In the genomic region with DNA sequence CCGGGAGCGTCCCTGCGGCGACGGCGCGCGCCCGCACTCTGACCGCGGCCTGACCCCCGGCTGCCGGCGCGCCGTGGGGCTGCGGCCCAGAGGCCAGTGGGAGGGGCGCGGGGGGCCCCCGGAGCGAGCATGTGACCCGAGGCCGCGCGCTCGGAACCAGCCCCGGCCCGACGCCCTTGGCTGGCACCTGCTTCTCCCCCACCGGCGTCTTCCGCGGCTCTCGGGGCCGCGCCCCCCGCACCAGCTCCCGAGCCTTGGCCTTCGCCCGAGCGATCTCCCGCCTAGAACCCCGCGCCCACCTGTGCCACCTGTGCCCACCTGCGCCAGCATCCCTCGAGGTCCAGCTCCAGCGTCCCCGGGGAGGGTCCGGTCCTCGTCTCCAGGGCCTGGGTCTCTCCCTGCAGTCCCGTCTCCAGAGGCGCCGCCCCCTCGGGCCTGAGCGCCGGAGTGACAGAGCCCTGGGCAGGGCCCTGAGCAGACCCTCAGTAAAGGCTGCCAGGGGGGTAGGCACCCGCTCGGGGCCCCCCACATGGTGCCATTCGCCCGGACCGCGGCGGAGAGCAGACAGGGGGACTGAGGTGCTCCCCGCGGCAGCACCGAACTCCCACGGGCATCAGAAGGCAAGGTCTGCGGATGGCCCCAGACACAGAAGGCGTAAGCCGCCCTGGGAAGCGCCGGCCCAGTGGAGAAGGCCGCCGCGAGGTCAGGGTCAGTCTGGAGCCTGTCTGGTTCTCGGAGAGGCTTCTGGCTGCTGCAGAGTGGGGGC, we compare ENCODE assay signal across 8 cellular contexts. TPM values are rescaled to one million over a fixed set of nuclear protein-coding genes. Genes with fewer than 3 reads are reported as not detected.
DNase-seq lines count a peak whose midpoint lies in the region; ATAC-seq, FAIRE-seq and TF ChIP-seq lines count a peak whose summit lies in the region.

No MANE protein-coding gene starts in this region.

- H3K27ac Mint-ChIP-seq in Caco-2 (ENCODE audit: unreplicated experiment), result no peak overlapping the region
- H3K27ac Mint-ChIP-seq in brain, result peak overlapping the region in 1 of 5 experiments; percentile 76
- H3K27ac Mint-ChIP-seq in stimulated activated naive B cell treated with anti-CD40 and anti-IgM and Interleukin-4, amounts not matched to agents 10 μg/mL and 1 μg/mL and 100 μg/mL, for 72 hours, result peak overlapping the region; percentile 56

- intact Hi-C loops in Caco-2 (cut with micrococcal nuclease; ENCODE audit: unreplicated experiment), result loop anchor here (1.0 to 2.0 kb wide), 2 partner anchors 33 to 62 kb away; no protein-coding TSS in a partner anchor

- H3K4me2 ChIP-seq in keratinocyte (ENCODE audit: control insufficient read depth, extremely low read depth, insufficient read depth, low read depth, low read length), result peak overlapping the region; percentile 79

- H3K27ac ChIP-seq in keratinocyte (ENCODE audit: control insufficient read depth, insufficient read depth, low read length), result peak overlapping the region; percentile 42

- peak overlapping the region; percentile 83 for H3K4me3 ChIP-seq in Caco-2 (ENCODE audit: low read depth, low read length)
- peak overlapping the region; percentile 54 for H3K4me3 ChIP-seq in Jurkat, Clone E6-1 (ENCODE audit: low read length)
- H3K4me3 ChIP-seq in keratinocyte (ENCODE audit: control insufficient read depth in 2 of 3, extremely low read depth in 1 of 3, insufficient read depth in 2 of 3, low read depth in 1 of 3, low read length in 3 of 3), result peak overlapping the region; percentile 55 to 89 (median 60)

- H2AFZ ChIP-seq in keratinocyte (ENCODE audit: control insufficient read depth, low read length), result peak overlapping the region; percentile 26

- CTCF ChIA-PET in Caco-2 (lab: Charles Lee), result no interaction called here

- H3K9me3 Mint-ChIP-seq in Caco-2 (ENCODE audit: unreplicated experiment) (no peaks in the 10 kb centered on the region), brain (peaks cover 0 to 2% (median 0%) of the 10 kb centered on the region in 5 experiments)
- H3K9me3 Mint-ChIP-seq in stimulated activated naive B cell treated with anti-CD40 and anti-IgM and Interleukin-4, amounts not matched to agents 10 μg/mL and 1 μg/mL and 100 μg/mL, for 72 hours, result no peaks in the 10 kb centered on the region

- H3K4me1 Mint-ChIP-seq in Caco-2 (ENCODE audit: low read depth, unreplicated experiment) (no peaks in the 10 kb centered on the region), brain (peaks cover 22% of the 10 kb centered on the region)
- peaks cover 8 to 11% of the 10 kb centered on the region in 2 donors for H3K4me1 Mint-ChIP-seq in stimulated activated naive B cell treated with anti-CD40 and anti-IgM and Interleukin-4, amounts not matched to agents 10 μg/mL and 1 μg/mL and 100 μg/mL, for 72 hours

- no peaks in the 10 kb centered on the region for H3K36me3 ChIP-seq in Caco-2 (ENCODE audit: control insufficient read depth, insufficient read depth, low read length)
- peaks cover 0 to 4% of the 10 kb centered on the region in 2 experiments for H3K36me3 ChIP-seq in keratinocyte (ENCODE audit: control insufficient read depth in 2 of 2, extremely low read depth in 1 of 2, insufficient read depth in 2 of 2, low read length in 2 of 2)

- peaks cover 27% of the 10 kb centered on the region for H3K79me2 ChIP-seq in keratinocyte (ENCODE audit: control insufficient read depth, insufficient read depth, low read length)

- dilution Hi-C loops in keratinocyte (cut with MboI; ENCODE audit: extremely low pct_ligation_motif_present, low sequenced_read_pairs), result no loop called here

- FAIRE-seq in keratinocyte (lab: Jason Lieb, UNC), result no peak

- H3K9ac ChIP-seq in keratinocyte (ENCODE audit: control insufficient read depth, extremely low read depth, insufficient read depth, low read length), result peak overlapping the region; percentile 71

- peak overlapping the region; percentile 84 for H3K4me3 Mint-ChIP-seq in Caco-2 (ENCODE audit: unreplicated experiment)
- H3K4me3 Mint-ChIP-seq in brain, result peak overlapping the region; percentile 79 to 89 (median 80)
- peak overlapping the region; percentile 71 to 77 for H3K4me3 Mint-ChIP-seq in stimulated activated naive B cell treated with anti-CD40 and anti-IgM and Interleukin-4, amounts not matched to agents 10 μg/mL and 1 μg/mL and 100 μg/mL, for 72 hours

- POLR2A ChIA-PET in Caco-2 (lab: Charles Lee), result no interaction called here

- no peak for TF ChIP-seq CTCF in Caco-2 (IDR thresholded peaks at IDR 0.05; ENCODE audit: insufficient read depth in 1 of 2, low read depth in 1 of 2, low read length in 1 of 2, severe bottlenecking in 1 of 2, unreplicated experiment in 1 of 2)
- no peak for TF ChIP-seq CTCF in brain (conservative IDR thresholded peaks at IDR 0.05)
- no peak for TF ChIP-seq CTCF in keratinocyte (optimal IDR thresholded peaks at IDR 0.05 in 1 of 3, IDR thresholded peaks at IDR 0.05 in 1 of 3, conservative IDR thresholded peaks at IDR 0.05 in 1 of 3; ENCODE audit: extremely low read depth in 1 of 3, insufficient read depth in 2 of 3, low read length in 3 of 3)
- no peak for TF ChIP-seq CTCF in GM13977 (IDR thresholded peaks at IDR 0.05; ENCODE audit: extremely low read depth, insufficient read depth, missing control alignments)

- H3K4me1 ChIP-seq in Caco-2 (peaks cover 6% of the 10 kb centered on the region), keratinocyte (ENCODE audit: control insufficient read depth, extremely low read depth, insufficient read depth, low read length) (peaks cover 23% of the 10 kb centered on the region)

- peak in 1 of 2 experiments; percentile 50 for DNase-seq in Caco-2
- no peak for DNase-seq in Jurkat, Clone E6-1 (ENCODE audit: low read depth, low spot score)
- DNase-seq in keratinocyte (ENCODE audit: low read depth, low spot score), result no peak
- peak; percentile 8 for DNase-seq in stimulated activated naive B cell treated with anti-CD40 and anti-IgM and Interleukin-4, amounts not matched to agents 10 μg/mL and 1 μg/mL and 100 μg/mL, for 72 hours
- DNase-seq in GM13977 (ENCODE audit: low spot score), result no peak
- DNase-seq in epidermal melanocyte (ENCODE audit: insufficient read length, low spot score), result no peak

- BruUV-seq in Caco-2 (replicated peaks; lab: Mats Ljungman, UMichigan), result no TSS peak

- no peaks in the 10 kb centered on the region for H3K9me3 ChIP-seq in Caco-2
- H3K9me3 ChIP-seq in keratinocyte (ENCODE audit: control insufficient read depth, low read depth, low read length), result no peaks in the 10 kb centered on the region

- H3K36me3 Mint-ChIP-seq in Caco-2 (ENCODE audit: insufficient read depth, unreplicated experiment) (peaks cover 11% of the 10 kb centered on the region), brain (peaks cover 12% of the 10 kb centered on the region)
- H3K36me3 Mint-ChIP-seq in stimulated activated naive B cell treated with anti-CD40 and anti-IgM and Interleukin-4, amounts not matched to agents 10 μg/mL and 1 μg/mL and 100 μg/mL, for 72 hours, result peaks cover 0 to 1% of the 10 kb centered on the region in 2 donors

- H3K27me3 Mint-ChIP-seq in Caco-2 (ENCODE audit: insufficient read depth, unreplicated experiment) (no peaks in the 10 kb centered on the region), brain (peaks cover 49% of the 10 kb centered on the region)
- no peaks in the 10 kb centered on the region for H3K27me3 Mint-ChIP-seq in stimulated activated naive B cell treated with anti-CD40 and anti-IgM and Interleukin-4, amounts not matched to agents 10 μg/mL and 1 μg/mL and 100 μg/mL, for 72 hours

- H4K20me1 ChIP-seq in keratinocyte (ENCODE audit: control insufficient read depth, extremely low read depth, insufficient read depth, low read length), result no peaks in the 10 kb centered on the region

- peak; percentile 35 for ATAC-seq in GM21360 (IDR thresholded peaks at IDR 0.05; ENCODE audit: unreplicated experiment)
- peak; percentile 33 to 41 for ATAC-seq in stimulated activated naive B cell treated with anti-CD40 and anti-IgM and Interleukin-4, amounts not matched to agents 10 μg/mL and 1 μg/mL and 100 μg/mL, for 72 hours (replicated peaks)

- in situ Hi-C loops in GM13977 (cut with MboI; ENCODE audit: low pct_unique_long_range_greater_than_20kb, low sequenced_read_pairs, unreplicated experiment), result no loop called here

- H3K27me3 ChIP-seq in Caco-2 (replicated peaks; ENCODE audit: control insufficient read depth, insufficient read depth, low read length) (no peaks in the 10 kb centered on the region), keratinocyte (ENCODE audit: control insufficient read depth, extremely low read depth, insufficient read depth, low read length) (no peaks in the 10 kb centered on the region)

- no peaks in the 10 kb centered on the region for H3K9me1 ChIP-seq in keratinocyte (ENCODE audit: control insufficient read depth, extremely low read depth, insufficient read depth, low read length)

RNA-seq across cellular contexts. Expression of gene PPP1R13B, which starts 0.8 kb away (rescaled TPM):
- total RNA-seq in Caco-2 (2022), result 15.8 and 16.7 TPM in 2 replicates
- polyA plus RNA-seq in Jurkat, Clone E6-1 (2012; ENCODE audit: insufficient read depth, insufficient read length), result 8.7 TPM
- 22.2 TPM for polyA plus RNA-seq in brain (ENCODE audit: insufficient read depth, low read depth, low replicate concordance)
- polyA plus RNA-seq in keratinocyte, result 5.8 to 7.7 TPM (median 6.6 TPM) in 3 replicates
- 38.4 TPM for polyA plus RNA-seq in keratinocyte (2011; ENCODE audit: low read depth)
- polyA plus RNA-seq in keratinocyte (2011; cell fraction: cytosol; rRNA removed), result 5.1 and 5.3 TPM in 2 replicates
- polyA plus RNA-seq in keratinocyte (2011; cell fraction: nucleus; rRNA removed), result 22.3 and 26.6 TPM in 2 replicates
- polyA plus RNA-seq in keratinocyte (2012; ENCODE audit: low replicate concordance), result 7.5 and 13.0 TPM in 2 replicates
- 16.2 to 31.2 TPM (median 24.2 TPM) in 3 replicates for polyA minus RNA-seq in keratinocyte
- 5.0 TPM for polyA minus RNA-seq in keratinocyte (2011; cell fraction: cytosol; rRNA and poly(A)+ RNA removed)
- polyA minus RNA-seq in keratinocyte (2011; cell fraction: nucleus; rRNA and poly(A)+ RNA removed), result 15.7 and 23.7 TPM in 2 replicates
